Comparison of ENCODE assay signal across 11 cellular contexts in genomic region chr6:3077430-3077829, GRCh38.
"Had no signal": no experiment of that assay in that cellular context is flagged by ENCODE, and none has a peak within 500 bp of the region (broad histone marks: within the 10 kb centered on the region; RNA-seq: fewer than 3 reads in every experiment).

No MANE protein-coding gene starts in this region.

- DNase-seq: activated CD4-positive, alpha-beta T cell treated with anti-CD3 and anti-CD28 coated beads, Interleukin-2, amount 50 U/mL, for 4 hours; activated gamma-delta T cell treated with Interleukin-2 at 50 U/mL for 16 hours; activated T-cell treated with anti-CD3 and anti-CD28 coated beads, Interleukin-2, amount 50 U/mL, for 1 hour; anterior cingulate cortex; brain microvascular endothelial cell; cortex of kidney; effector CD8-positive, alpha-beta T cell; foreskin keratinocyte; sigmoid colon; stimulated activated CD4-positive, alpha-beta T cell treated with anti-CD3 and anti-CD28 coated beads, Interleukin-1b, Interleukin-23, amount 100 ng/mL, for 48 hours had no signal

- H3K27me3 ChIP-seq: brain microvascular endothelial cell, foreskin keratinocyte, sigmoid colon had no signal

- H3K27ac ChIP-seq: brain microvascular endothelial cell, foreskin keratinocyte, sigmoid colon had no signal

- H3K9me3 ChIP-seq: sigmoid colon had no signal

- H3K4me3 ChIP-seq: sigmoid colon had no signal

- H3K4me3 Mint-ChIP-seq: activated naive CD8-positive, alpha-beta T cell had no signal

- H3K4me1 ChIP-seq: foreskin keratinocyte had no signal

- ATAC-seq: foreskin keratinocyte had no signal

- H3K27me3 Mint-ChIP-seq: activated naive CD8-positive, alpha-beta T cell had no signal
